In the genomic region with DNA sequence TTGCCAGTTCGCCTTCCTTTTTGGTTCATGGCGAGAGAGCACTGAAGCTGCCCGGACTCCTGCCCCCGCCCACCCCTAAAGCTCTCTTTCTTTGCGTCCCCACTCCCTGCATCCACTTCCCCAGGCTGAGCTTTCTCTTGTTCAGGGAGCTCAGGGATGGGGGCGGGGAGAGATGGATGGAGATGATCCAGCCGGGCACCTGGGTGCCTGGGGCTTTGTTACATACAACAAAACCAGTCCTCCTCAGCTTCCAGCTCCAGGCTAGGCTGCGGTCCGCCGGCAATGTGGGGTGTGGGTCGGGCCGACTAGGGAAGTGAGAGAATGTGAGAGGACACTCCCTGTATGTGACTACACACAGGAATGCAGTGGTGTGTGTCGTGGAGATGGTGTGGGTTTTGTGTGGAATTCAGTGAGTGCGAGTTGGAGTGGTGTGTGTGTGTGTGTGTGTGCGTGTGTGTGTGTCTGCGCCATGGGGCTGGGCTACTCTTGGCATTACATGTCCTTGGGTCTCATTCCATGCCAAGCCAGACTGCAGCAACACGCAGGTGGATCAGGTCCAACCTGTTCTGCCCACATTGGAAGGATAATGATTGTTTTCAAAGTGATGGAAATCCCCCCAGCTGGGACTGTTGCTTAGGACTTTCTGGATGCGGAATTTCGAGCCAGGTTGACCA, we compare ENCODE assay signal across 1 cellular context.
TF ChIP-seq lines count a peak whose summit lies in the region.

No MANE protein-coding gene starts in this region.

TF ChIP-seq in HEK293, 187 proteins besides CTCF, POLR2A, EP300 and RAD21 (continued from another document):
- TF ChIP-seq, protein P1, sequence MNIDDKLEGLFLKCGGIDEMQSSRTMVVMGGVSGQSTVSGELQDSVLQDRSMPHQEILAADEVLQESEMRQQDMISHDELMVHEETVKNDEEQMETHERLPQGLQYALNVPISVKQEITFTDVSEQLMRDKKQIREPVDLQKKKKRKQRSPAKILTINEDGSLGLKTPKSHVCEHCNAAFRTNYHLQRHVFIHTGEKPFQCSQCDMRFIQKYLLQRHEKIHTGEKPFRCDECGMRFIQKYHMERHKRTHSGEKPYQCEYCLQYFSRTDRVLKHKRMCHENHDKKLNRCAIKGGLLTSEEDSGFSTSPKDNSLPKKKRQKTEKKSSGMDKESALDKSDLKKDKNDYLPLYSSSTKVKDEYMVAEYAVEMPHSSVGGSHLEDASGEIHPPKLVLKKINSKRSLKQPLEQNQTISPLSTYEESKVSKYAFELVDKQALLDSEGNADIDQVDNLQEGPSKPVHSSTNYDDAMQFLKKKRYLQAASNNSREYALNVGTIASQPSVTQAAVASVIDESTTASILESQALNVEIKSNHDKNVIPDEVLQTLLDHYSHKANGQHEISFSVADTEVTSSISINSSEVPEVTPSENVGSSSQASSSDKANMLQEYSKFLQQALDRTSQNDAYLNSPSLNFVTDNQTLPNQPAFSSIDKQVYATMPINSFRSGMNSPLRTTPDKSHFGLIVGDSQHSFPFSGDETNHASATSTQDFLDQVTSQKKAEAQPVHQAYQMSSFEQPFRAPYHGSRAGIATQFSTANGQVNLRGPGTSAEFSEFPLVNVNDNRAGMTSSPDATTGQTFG (tag by site-specific recombination; IDR thresholded peaks at IDR 0.05; ENCODE audit: borderline replicate concordance) = no peak
- no peak for TF ChIP-seq GLIS2 (tag by site-specific recombination; IDR thresholded peaks at IDR 0.05)
